23 cellular contexts compared by ENCODE assay signal in genomic region chr20:18039063-18039462, GRCh38. TPM values are rescaled to one million over a fixed set of nuclear protein-coding genes. Genes with fewer than 3 reads are reported as not detected.
DNase-seq lines count a peak whose midpoint lies in the region; ATAC-seq, FAIRE-seq and TF ChIP-seq lines count a peak whose summit lies in the region.
"Had no signal": no experiment of that assay in that cellular context is flagged by ENCODE, and none has a peak within 500 bp of the region (broad histone marks: within the 10 kb centered on the region; RNA-seq: fewer than 3 reads in every experiment).

No MANE protein-coding gene starts in this region.

- no peak overlapping the region for H2AK9ac ChIP-seq in IMR-90 (replicated peaks; ENCODE audit: low read depth, low read length, poor library complexity)

- H3K79me2 ChIP-seq in H1 (ENCODE audit: control insufficient read depth in 1 of 2, insufficient read depth in 2 of 2, low read length in 2 of 2) = no peaks in the 10 kb centered on the region

- dilution Hi-C loops in IMR-90 (cut with HindIII; ENCODE audit: low sequenced_read_pairs, unreplicated experiment) = no loop called here

- H3K4ac ChIP-seq in IMR-90 (ENCODE audit: low read depth, low read length) = no peak overlapping the region
- H3K4ac ChIP-seq in H1 (replicated peaks; ENCODE audit: insufficient read length, low read depth, low read length) = no peak overlapping the region

- CTCF ChIA-PET in IMR-90 (lab: Yijun Ruan, JAX) = interaction anchor here (1.0 kb wide), 1 partner anchor 10 kb away, joined by 3 read pairs; no protein-coding TSS in a partner anchor
- CTCF ChIA-PET in H1 (lab: Charles Lee; ENCODE audit: partially characterized antibody) = interaction anchor here (0.7 to 1.5 kb wide), 3 partner anchors 19 to 236 kb away, joined by 3 to 4 read pairs (median 4); no protein-coding TSS in a partner anchor
- CTCF ChIA-PET in T-cell (lab: Charles Lee) = interaction anchor here in 1 of 2 donors (0.5 kb wide), 1 partner anchor 23 kb away, joined by 4 read pairs; no protein-coding TSS in a partner anchor

- peaks cover 9% of the 10 kb centered on the region for H3K27me3 ChIP-seq in IMR-90 (ENCODE audit: control insufficient read depth, insufficient read depth, low read length)
- H3K27me3 ChIP-seq in H1 (replicated peaks in 1 of 4; ENCODE audit: control insufficient read depth in 3 of 4, extremely low read depth in 1 of 4, insufficient read depth in 3 of 4, low read length in 3 of 4) = no peaks in the 10 kb centered on the region
- H3K27me3 ChIP-seq: BE2C; BLaER1 treated with 17β-estradiol and CSF1 and Interleukin-3, amounts not matched to agents 10 nM and 100 nM had no signal

- no peaks in the 10 kb centered on the region for H3K27me3 Mint-ChIP-seq in progenitor cell of endocrine pancreas
- H3K27me3 Mint-ChIP-seq in HFFc6 (ENCODE audit: insufficient read depth) = peaks cover 42% of the 10 kb centered on the region
- H3K27me3 Mint-ChIP-seq in T-cell = peaks cover 16 to 44% of the 10 kb centered on the region in 2 donors

- peaks cover 3% of the 10 kb centered on the region for H3K36me3 Mint-ChIP-seq in progenitor cell of endocrine pancreas (ENCODE audit: insufficient read depth)
- H3K36me3 Mint-ChIP-seq in HFFc6 (ENCODE audit: low read depth) = peaks cover 4% of the 10 kb centered on the region; the same call in 1 of the 2 replicates
- no peaks in the 10 kb centered on the region for H3K36me3 Mint-ChIP-seq in T-cell
- H3K36me3 Mint-ChIP-seq: CD14-positive monocyte; CD8-positive, alpha-beta memory T cell had no signal

- H3K4me3 ChIP-seq in IMR-90 (ENCODE audit: insufficient read depth, low read depth, low read length) (no peak overlapping the region), H1 (ENCODE audit: extremely low read depth in 1 of 4, insufficient read depth in 2 of 4, low read depth in 3 of 4, low read length in 4 of 4) (no peak overlapping the region)
- H3K4me3 ChIP-seq: BLaER1 treated with 17β-estradiol and CSF1 and Interleukin-3, amounts not matched to agents 10 nM and 100 nM; GM12878; GM23338; HAP-1 had no signal

- intact Hi-C loops in IMR-90 (cut with micrococcal nuclease) = no loop called here
- intact Hi-C loops in left colon (cut with DNase I, micrococcal nuclease) = no loop called here

- TF ChIP-seq POLR2A in IMR-90 (IDR thresholded peaks at IDR 0.05; ENCODE audit: low read depth, low read length) (no peak), H1 (IDR thresholded peaks at IDR 0.05; ENCODE audit: control extremely low read depth in 1 of 2, low read depth in 2 of 2, low read length in 2 of 2) (no peak)

- H2BK20ac ChIP-seq in IMR-90 (ENCODE audit: low read depth, low read length) (no peak overlapping the region), H1 (ENCODE audit: low read length) (no peak overlapping the region)

- H2AFZ ChIP-seq in IMR-90 (replicated peaks; ENCODE audit: low read length, poor library complexity) (no peak overlapping the region), H1 (ENCODE audit: low read length) (no peak overlapping the region)
- H2AFZ ChIP-seq: GM23338 had no signal

- H4K8ac ChIP-seq in IMR-90 (ENCODE audit: low read depth in 2 of 2, low read length in 2 of 2) = no peak overlapping the region
- H4K8ac ChIP-seq in H1 (ENCODE audit: extremely low read depth, insufficient read depth, low read length) = no peak overlapping the region

- H3K4me2 ChIP-seq in IMR-90 (ENCODE audit: low read depth, low read length) = no peak overlapping the region
- H3K4me2 ChIP-seq in H1 (ENCODE audit: insufficient read depth in 1 of 2, low read depth in 2 of 2, low read length in 2 of 2) = no peak overlapping the region
- H3K4me2 ChIP-seq: BLaER1 treated with 17β-estradiol and CSF1 and Interleukin-3, amounts not matched to agents 10 nM and 100 nM; GM23338 had no signal

- H2BK5ac ChIP-seq in IMR-90 (ENCODE audit: low read depth, low read length, poor library complexity, severe bottlenecking) (no peak overlapping the region), H1 (ENCODE audit: low read depth, low read length) (no peak overlapping the region)

- H3K56ac ChIP-seq in IMR-90 (ENCODE audit: extremely low read depth, insufficient read depth, low read length) = no peak overlapping the region
- H3K56ac ChIP-seq in H1 (replicated peaks; ENCODE audit: insufficient read length, low read depth, low read length) = no peak overlapping the region

- no peak overlapping the region for H3K4me3 Mint-ChIP-seq in progenitor cell of endocrine pancreas (ENCODE audit: low read depth)
- H3K4me3 Mint-ChIP-seq in HFFc6 = no peak overlapping the region
- H3K4me3 Mint-ChIP-seq in T-cell = no peak overlapping the region
- H3K4me3 Mint-ChIP-seq: CD14-positive monocyte; CD4-positive, alpha-beta T cell; CD8-positive, alpha-beta memory T cell; GM23338 had no signal

- H4K91ac ChIP-seq in IMR-90 (ENCODE audit: insufficient read depth, low read depth, low read length) (no peak overlapping the region), H1 (replicated peaks; ENCODE audit: insufficient read length, low read length) (no peak overlapping the region)

- no peaks in the 10 kb centered on the region for H4K20me1 ChIP-seq in IMR-90 (ENCODE audit: insufficient read depth, low read length)
- H4K20me1 ChIP-seq in H1 (replicated peaks in 1 of 2; ENCODE audit: control insufficient read depth in 1 of 2, insufficient read depth in 2 of 2, low read length in 2 of 2) = no peaks in the 10 kb centered on the region
- H4K20me1 ChIP-seq: BLaER1 treated with 17β-estradiol and CSF1 and Interleukin-3, amounts not matched to agents 10 nM and 100 nM had no signal

- no peak overlapping the region for H3K18ac ChIP-seq in IMR-90 (ENCODE audit: low read depth, low read length)
- H3K18ac ChIP-seq in H1 (ENCODE audit: extremely low read depth, low read length) = no peak overlapping the region

- H3K36me3 ChIP-seq in IMR-90 (ENCODE audit: control insufficient read depth, insufficient read depth, low read length) = no peaks in the 10 kb centered on the region
- H3K36me3 ChIP-seq in H1 (ENCODE audit: control insufficient read depth in 2 of 4, insufficient read depth in 4 of 4, low read length in 3 of 4) = peaks cover 0 to 4% (median 2%) of the 10 kb centered on the region in 4 experiments; a peak in 3 of 8 replicates
- H3K36me3 ChIP-seq: BE2C; BLaER1 treated with 17β-estradiol and CSF1 and Interleukin-3, amounts not matched to agents 10 nM and 100 nM; HAP-1 had no signal

- POLR2A ChIA-PET in IMR-90 (lab: Charles Lee; ENCODE audit: unreplicated experiment) (interaction anchor here (0.7 kb wide), 1 partner anchor 34 kb away, joined by 6 read pairs; no protein-coding TSS in a partner anchor), H1 (lab: Charles Lee; ENCODE audit: partially characterized antibody) (no interaction called here), T-cell (lab: Charles Lee) (interaction anchor here in 1 of 2 donors (0.7 kb wide), 1 partner anchor 473 kb away, joined by 3 read pairs; no protein-coding TSS in a partner anchor)

- in situ Hi-C loops in IMR-90 (cut with MboI; ENCODE audit: low sequenced_read_pairs) = no loop called here

- H2BK120ac ChIP-seq in IMR-90 (ENCODE audit: low read depth, low read length) = no peak overlapping the region
- no peak overlapping the region for H2BK120ac ChIP-seq in H1 (replicated peaks; ENCODE audit: low read depth, low read length)

- no TSS peak for BruUV-seq in IMR-90 (replicated peaks; lab: Mats Ljungman, UMichigan)

- TF ChIP-seq CTCF in IMR-90 (conservative IDR thresholded peaks at IDR 0.05; ENCODE audit: low read depth, low read length) = no peak
- TF ChIP-seq CTCF in H1 (IDR thresholded peaks at IDR 0.05; ENCODE audit: control extremely low read depth in 1 of 3, insufficient read depth in 1 of 3, low read depth in 1 of 3, low read length in 3 of 3) = no peak
- TF ChIP-seq CTCF in progenitor cell of endocrine pancreas (IDR thresholded peaks at IDR 0.05; ENCODE audit: unreplicated experiment) = no peak
- no peak for TF ChIP-seq CTCF in HFFc6 (IDR thresholded peaks at IDR 0.05)

- no peak overlapping the region for H3K14ac ChIP-seq in IMR-90 (replicated peaks; ENCODE audit: low read depth, low read length)
- H3K14ac ChIP-seq in H1 (ENCODE audit: insufficient read length) = no peak overlapping the region

- H3K4me1 Mint-ChIP-seq in progenitor cell of endocrine pancreas (ENCODE audit: low read depth) (peaks cover 5% of the 10 kb centered on the region), HFFc6 (ENCODE audit: low read depth) (no peaks in the 10 kb centered on the region), T-cell (no peaks in the 10 kb centered on the region)
- H3K4me1 Mint-ChIP-seq: CD14-positive monocyte; CD8-positive, alpha-beta memory T cell had no signal

- no peak for ATAC-seq in IMR-90 (ENCODE audit: low read depth)
- no peak for ATAC-seq in T-cell (replicated peaks in 1 of 4)
- no peak for ATAC-seq in left colon
- ATAC-seq: GM12878, GM23338 had no signal

- H3K27ac Mint-ChIP-seq in progenitor cell of endocrine pancreas (peak overlapping the region; percentile 73), HFFc6 (no peak overlapping the region), T-cell (no peak overlapping the region)
- H3K27ac Mint-ChIP-seq: CD14-positive monocyte; CD4-positive, alpha-beta T cell; CD8-positive, alpha-beta memory T cell; GM23338 had no signal

- WGBS in IMR-90 (ENCODE audit: extremely low coverage in 2 of 2, insufficient read length in 1 of 2), 2 experiments = 50% methylated on average over 1 of the region's 5 CpGs; no CpG with 5 or more reads in 1 of the 2 experiments
- WGBS in H1 (ENCODE audit: extremely low coverage in 1 of 2, insufficient coverage in 1 of 2, insufficient read length in 1 of 2, insufficient replicate concordance in 2 of 2, low coverage in 1 of 2, low lambda C conversion rate in 2 of 2, missing lambda C conversion rate in 1 of 2), 2 experiments = 88% methylated on average over 5 of the region's 5 CpGs; no CpG with 5 or more reads in 1 of the 2 experiments

- H3K23ac ChIP-seq in IMR-90 (ENCODE audit: low read depth, low read length) (no peak overlapping the region), H1 (ENCODE audit: insufficient read length) (no peak overlapping the region)

- no peak overlapping the region for H2AK5ac ChIP-seq in IMR-90 (ENCODE audit: low read depth, low read length)
- no peak overlapping the region for H2AK5ac ChIP-seq in H1 (ENCODE audit: low read depth, low read length)

- H2BK15ac ChIP-seq in IMR-90 (ENCODE audit: low read depth, low read length) = no peak overlapping the region
- H2BK15ac ChIP-seq in H1 (ENCODE audit: low read length) = no peak overlapping the region

- DNase-seq in IMR-90 = no peak
- no peak for DNase-seq in H1 (ENCODE audit: low read depth in 1 of 2, low spot score in 2 of 2)
- no peak for DNase-seq in progenitor cell of endocrine pancreas (ENCODE audit: low spot score, unreplicated experiment)
- DNase-seq in HFFc6 = no peak
- DNase-seq in T-cell = no peak
- DNase-seq in left colon = no peak
- DNase-seq: BE2C; CD4-positive, alpha-beta T cell; CD8-positive, alpha-beta memory T cell; DMS 273 treated with DMSO at 0.1 percent for 48 hours; DMS79; EL; GDM1 had no signal

- TF ChIP-seq RAD21 in IMR-90 (IDR thresholded peaks at IDR 0.05; ENCODE audit: low read length) = no peak
- no peak for TF ChIP-seq RAD21 in H1 (IDR thresholded peaks at IDR 0.05 in 1 of 2, conservative IDR thresholded peaks at IDR 0.05 in 1 of 2; ENCODE audit: low read depth in 2 of 2, low read length in 2 of 2)

- H3K9ac ChIP-seq in IMR-90 (ENCODE audit: low read depth, low read length) (no peak overlapping the region), H1 (replicated peaks in 1 of 4; ENCODE audit: extremely low read depth in 1 of 4, low read depth in 3 of 4, low read length in 3 of 4) (no peak overlapping the region)
- H3K9ac ChIP-seq: BLaER1 treated with 17β-estradiol and CSF1 and Interleukin-3, amounts not matched to agents 10 nM and 100 nM had no signal

- H3K9me3 Mint-ChIP-seq in progenitor cell of endocrine pancreas (ENCODE audit: low read depth) (no peaks in the 10 kb centered on the region), HFFc6 (no peaks in the 10 kb centered on the region; the same call in 1 of the 2 replicates), T-cell (peaks cover 0 to 4% (median 4%) of the 10 kb centered on the region in 3 donors)
- H3K9me3 Mint-ChIP-seq: GM23338 had no signal

- H3K9me3 ChIP-seq in IMR-90 (ENCODE audit: control insufficient read depth, insufficient read depth, low read length) = peaks cover 3% of the 10 kb centered on the region; the same call in 1 of the 2 replicates
- no peaks in the 10 kb centered on the region for H3K9me3 ChIP-seq in H1 (ENCODE audit: insufficient read depth in 2 of 2, low read depth in 1 of 2, low read length in 1 of 2)
- H3K9me3 ChIP-seq: BE2C, HAP-1 had no signal

- H3K27ac ChIP-seq in IMR-90 (ENCODE audit: insufficient read depth, low read length) (no peak overlapping the region), H1 (ENCODE audit: low read depth, low read length) (no peak overlapping the region)
- H3K27ac ChIP-seq: BLaER1 treated with 17β-estradiol and CSF1 and Interleukin-3, amounts not matched to agents 10 nM and 100 nM had no signal

- H4K5ac ChIP-seq in IMR-90 (ENCODE audit: low read depth, low read length) (no peak overlapping the region), H1 (ENCODE audit: insufficient read length, low read depth, low read length) (no peak overlapping the region)

- H3K23me2 ChIP-seq in H1 (ENCODE audit: low read depth, low read length) = no peaks in the 10 kb centered on the region; the same call in 1 of the 2 replicates

- no peak overlapping the region for H2BK12ac ChIP-seq in H1 (ENCODE audit: low read depth, low read length)

- H3K4me1 ChIP-seq in IMR-90 (ENCODE audit: control insufficient read depth, insufficient read depth, low read length) = no peaks in the 10 kb centered on the region
- H3K4me1 ChIP-seq in H1 (replicated peaks in 1 of 4; ENCODE audit: control insufficient read depth in 3 of 4, insufficient read depth in 4 of 4, low read length in 3 of 4) = no peaks in the 10 kb centered on the region; a peak in 1 of 7 replicates
- H3K4me1 ChIP-seq: BE2C, HAP-1 had no signal

- no peaks in the 10 kb centered on the region for H3K9me1 ChIP-seq in IMR-90 (ENCODE audit: insufficient read depth, low read length)

- FAIRE-seq in H1 (lab: Jason Lieb, UNC) = no peak
- FAIRE-seq: D721Med, GM12878, GM19239, H54 had no signal

- H3K79me1 ChIP-seq in IMR-90 (ENCODE audit: low read depth in 1 of 2, low read length in 2 of 2) = no peaks in the 10 kb centered on the region
- no peaks in the 10 kb centered on the region for H3K79me1 ChIP-seq in H1 (ENCODE audit: low read depth, low read length)

- TF ChIP-seq EP300 in H1 (IDR thresholded peaks at IDR 0.05; ENCODE audit: borderline replicate concordance in 1 of 2, low read depth in 2 of 2, low read length in 2 of 2) = no peak

RNA-seq across cellular contexts. Expression of gene OVOL2, which starts 18.7 kb away (rescaled TPM):
- total RNA-seq in IMR-90 (2012; rRNA removed) (not detected in 2 replicates), progenitor cell of endocrine pancreas (5.4 and 5.9 TPM in 2 replicates), T-cell (not detected), left colon (10 to 100 TPM; 17.0 to 21.7 TPM)
- polyA plus RNA-seq in IMR-90 (2012; rRNA removed) (not detected in 2 replicates), H1 (2011; rRNA removed) (11.0 and 15.1 TPM in 2 replicates)
- not detected in 2 replicates for polyA plus RNA-seq in IMR-90 (2012; cell fraction: cytosol; rRNA removed)
- polyA plus RNA-seq in IMR-90 (2012; cell fraction: nucleus; rRNA removed; ENCODE audit: low replicate concordance) = not detected in 2 replicates
- total RNA-seq in H1 (2021; fragmentation: NEBNext Ultra II Directional; extraction: Animal tissue kit (Norgen Biotek cat#: 25700)) = 11.4 TPM in 2 replicates
- 12.3 TPM for polyA plus RNA-seq in H1 (2011; cell fraction: cytosol; rRNA removed)
- 18.8 TPM for polyA plus RNA-seq in H1 (2011; cell fraction: nucleus; rRNA removed)
- 10.3 to 14.9 TPM (median 13.8 TPM) in 4 replicates for polyA plus RNA-seq in H1 (2012, experiment 1 of 2)
- 12.0 TPM for polyA plus RNA-seq in H1 (2012, experiment 2 of 2)
- 7.0 TPM for polyA plus RNA-seq in H1 (2013, experiment 1 of 2)
- polyA plus RNA-seq in H1 (2013, experiment 2 of 2) = 6.3 TPM
- 5.6 and 11.5 TPM in 2 replicates for polyA minus RNA-seq in H1 (2011; rRNA and poly(A)+ RNA removed)
- polyA minus RNA-seq in H1 (2011; cell fraction: cytosol; rRNA and poly(A)+ RNA removed) = 7.4 TPM
- polyA minus RNA-seq in H1 (2011; cell fraction: nucleus; rRNA and poly(A)+ RNA removed) = 5.3 TPM
- not detected for total RNA-seq in HFFc6 (2021; fragmentation: NEBNext Ultra II Directional; extraction: Animal tissue kit (Norgen Biotek cat#: 25700))
- total RNA-seq: A172; CD4-positive, alpha-beta T cell; CD8-positive, alpha-beta memory T cell; GM12878 had no signal
- polyA plus RNA-seq: AG04450; CD14-positive monocyte; CD8-positive, alpha-beta memory T cell; GM12878 had no signal
